10 cellular contexts compared by ENCODE assay signal in the genomic region with DNA sequence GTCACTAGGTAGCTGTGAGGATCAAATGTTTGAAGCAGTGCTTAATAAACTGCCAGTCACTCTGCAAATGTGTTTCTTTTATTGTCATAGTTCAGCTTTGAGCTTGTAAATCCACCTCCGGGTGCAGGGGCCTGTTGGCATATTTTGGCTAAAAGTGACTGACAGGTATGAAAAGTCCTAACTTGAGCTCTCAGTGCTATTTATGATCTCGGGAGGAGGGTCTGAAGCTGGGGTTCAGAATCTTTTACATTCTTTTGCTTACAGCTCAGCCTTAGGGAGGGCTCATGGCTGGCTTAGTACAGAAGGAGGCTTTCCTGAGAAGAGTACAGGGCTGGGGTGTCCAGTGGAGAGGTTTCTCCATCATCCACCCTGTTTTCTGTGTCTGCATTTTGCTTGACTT. TPM values are rescaled to one million over a fixed set of nuclear protein-coding genes. Genes with fewer than 3 reads are reported as not detected.
DNase-seq lines count a peak whose midpoint lies in the region; ATAC-seq and TF ChIP-seq lines count a peak whose summit lies in the region.
"Had no signal": no experiment of that assay in that cellular context is flagged by ENCODE, and none has a peak within 500 bp of the region (broad histone marks: within the 10 kb centered on the region; RNA-seq: fewer than 3 reads in every experiment).

No MANE protein-coding gene starts in this region.

- no peak overlapping the region for H3K9ac ChIP-seq in mesendoderm (ENCODE audit: low read length)

- no peak overlapping the region for H4K5ac ChIP-seq in mesendoderm (ENCODE audit: low read length)

- peaks cover 4% of the 10 kb centered on the region for H3K4me1 ChIP-seq in mesendoderm (ENCODE audit: control insufficient read depth, low read depth, low read length)
- no peaks in the 10 kb centered on the region for H3K4me1 ChIP-seq in aorta (ENCODE audit: control insufficient read depth in 1 of 2, insufficient read depth in 2 of 2, low read length in 2 of 2)

- no peak overlapping the region for H2BK5ac ChIP-seq in mesendoderm (ENCODE audit: low read length)

- H3K4me2 ChIP-seq in mesendoderm (ENCODE audit: low read length), result no peak overlapping the region

- no peak for ATAC-seq in CD4-positive, alpha-beta T cell (ENCODE audit: poor library complexity)
- no peak for ATAC-seq in aorta (ENCODE audit: low FRiP score)
- no peak for ATAC-seq in HG03196 (IDR thresholded peaks at IDR 0.05; ENCODE audit: unreplicated experiment)

- no peak overlapping the region for H2AK5ac ChIP-seq in mesendoderm (ENCODE audit: low read length)

- H3K27me3 ChIP-seq in CD4-positive, alpha-beta T cell (ENCODE audit: control insufficient read depth, insufficient read depth, low read length), result no peaks in the 10 kb centered on the region
- H3K27me3 ChIP-seq in mesendoderm (ENCODE audit: insufficient read depth, low read length, poor library complexity) (no peaks in the 10 kb centered on the region), aorta (ENCODE audit: control insufficient read depth in 1 of 2, insufficient read depth in 2 of 2, low read length in 1 of 2) (no peaks in the 10 kb centered on the region)

- WGBS in mesendoderm (ENCODE audit: extremely low coverage, insufficient coverage, low lambda C conversion rate), result no CpG with 5 or more reads among the region's 2 CpGs
- WGBS in aorta, 2 donors, result 72 to 76% methylated on average over 2 of the region's 2 CpGs

- H2BK120ac ChIP-seq in mesendoderm (ENCODE audit: low read depth, low read length), result no peak overlapping the region

- no peak overlapping the region for H4K8ac ChIP-seq in mesendoderm (ENCODE audit: low read depth, low read length)

- H3K18ac ChIP-seq in mesendoderm (ENCODE audit: low read length), result no peak overlapping the region

- H3K4me3 ChIP-seq in mesendoderm (ENCODE audit: low read length) (no peak overlapping the region), aorta (ENCODE audit: low read length in 2 of 2) (no peak overlapping the region)

- POLR2A ChIA-PET in CD4-positive, alpha-beta T cell (lab: Charles Lee), result interaction anchor here (3.8 kb wide), 1 partner anchor 53 kb away, joined by 46 read pairs; a partner anchor contains a TSS

- H3K4me1 Mint-ChIP-seq in CD4-positive, alpha-beta T cell (ENCODE audit: low read depth), result peaks cover 37% of the 10 kb centered on the region
- peaks cover 67% of the 10 kb centered on the region for H3K4me1 Mint-ChIP-seq in activated T-helper 1 cell treated with anti-CD3 and anti-CD28 coated beads, Interleukin-12 subunit alpha, Interleukin-12 subunit beta, Interleukin-2, Interleukin-4 antibody, amounts not matched to agents 30 ng/mL and 10 ng/mL and 1 ng/mL, durations not matched to agents 14 hours and 24 hours and 36 hours (ENCODE audit: low read depth)

- H3K9me3 Mint-ChIP-seq in CD4-positive, alpha-beta T cell, result no peaks in the 10 kb centered on the region
- H3K9me3 Mint-ChIP-seq in activated T-helper 1 cell treated with anti-CD3 and anti-CD28 coated beads, Interleukin-12 subunit alpha, Interleukin-12 subunit beta, Interleukin-2, Interleukin-4 antibody, amounts not matched to agents 30 ng/mL and 10 ng/mL and 1 ng/mL, durations not matched to agents 14 hours and 24 hours and 36 hours, result no peaks in the 10 kb centered on the region

- no peak for TF ChIP-seq CTCF in CD4-positive, alpha-beta T cell (IDR thresholded peaks at IDR 0.05)
- no peak for TF ChIP-seq CTCF in GM20000 (IDR thresholded peaks at IDR 0.05; ENCODE audit: extremely low read depth, missing control alignments)

- H3K4me3 Mint-ChIP-seq in CD4-positive, alpha-beta T cell, result peak overlapping the region; percentile 82
- H3K4me3 Mint-ChIP-seq in activated T-helper 1 cell treated with anti-CD3 and anti-CD28 coated beads, Interleukin-12 subunit alpha, Interleukin-12 subunit beta, Interleukin-2, Interleukin-4 antibody, amounts not matched to agents 30 ng/mL and 10 ng/mL and 1 ng/mL, durations not matched to agents 14 hours and 24 hours and 36 hours, result peak overlapping the region; percentile 91

- peak overlapping the region; percentile 7 for H3K56ac ChIP-seq in mesendoderm (ENCODE audit: low read length)

- H3K23ac ChIP-seq in mesendoderm (ENCODE audit: low read length), result no peak overlapping the region

- peaks cover 2% of the 10 kb centered on the region for H3K79me1 ChIP-seq in mesendoderm (ENCODE audit: low read length)

- H3K4ac ChIP-seq in mesendoderm (ENCODE audit: low read depth, low read length), result no peak overlapping the region

- peaks cover 17% of the 10 kb centered on the region for H3K36me3 Mint-ChIP-seq in CD4-positive, alpha-beta T cell (ENCODE audit: low read depth)
- H3K36me3 Mint-ChIP-seq in activated T-helper 1 cell treated with anti-CD3 and anti-CD28 coated beads, Interleukin-12 subunit alpha, Interleukin-12 subunit beta, Interleukin-2, Interleukin-4 antibody, amounts not matched to agents 30 ng/mL and 10 ng/mL and 1 ng/mL, durations not matched to agents 14 hours and 24 hours and 36 hours (ENCODE audit: low read depth), result peaks cover 28% of the 10 kb centered on the region

- H3K27ac Mint-ChIP-seq in CD4-positive, alpha-beta T cell, result peak overlapping the region; percentile 73
- H3K27ac Mint-ChIP-seq in activated T-helper 1 cell treated with anti-CD3 and anti-CD28 coated beads, Interleukin-12 subunit alpha, Interleukin-12 subunit beta, Interleukin-2, Interleukin-4 antibody, amounts not matched to agents 30 ng/mL and 10 ng/mL and 1 ng/mL, durations not matched to agents 14 hours and 24 hours and 36 hours, result peak overlapping the region; percentile 83

- no peaks in the 10 kb centered on the region for H3K9me3 ChIP-seq in CD4-positive, alpha-beta T cell (ENCODE audit: control insufficient read depth, low read length)
- no peaks in the 10 kb centered on the region for H3K9me3 ChIP-seq in aorta (ENCODE audit: control insufficient read depth, low read length)

- H2BK15ac ChIP-seq in mesendoderm (replicated peaks; ENCODE audit: low read depth), result no peak overlapping the region

- no peak for DNase-seq in CD4-positive, alpha-beta T cell
- peak; percentile 49 for DNase-seq in GM20000 (ENCODE audit: low spot score)
- DNase-seq in activated T-helper 1 cell treated with anti-CD3 and anti-CD28 coated beads, Interleukin-12 subunit alpha, Interleukin-12 subunit beta, Interleukin-2, Interleukin-4 antibody, amounts not matched to agents 30 ng/mL and 10 ng/mL and 1 ng/mL, durations not matched to agents 14 hours and 24 hours and 36 hours (ENCODE audit: low spot score), result no peak
- no peak for DNase-seq in mesendoderm
- no peak for DNase-seq in COLO668 (lab: John Stamatoyannopoulos, UW; ENCODE audit: unreplicated experiment)
- DNase-seq in HuH-7.5 (ENCODE audit: low spot score), result no peak
- DNase-seq in aorta, result no peak
- DNase-seq: NCI-H510A treated with DMSO at 0.1 percent for 48 hours had no signal

- no peaks in the 10 kb centered on the region for H3K36me3 ChIP-seq in mesendoderm (ENCODE audit: control insufficient read depth, insufficient read depth, low read length)
- no peaks in the 10 kb centered on the region for H3K36me3 ChIP-seq in aorta (ENCODE audit: control insufficient read depth in 1 of 2, insufficient read depth in 2 of 2, low read length in 1 of 2)

- CTCF ChIA-PET in CD4-positive, alpha-beta T cell (lab: Charles Lee), result interaction anchor here (0.8 kb wide), 1 partner anchor 31 kb away, joined by 4 read pairs; no protein-coding TSS in a partner anchor

- no peaks in the 10 kb centered on the region for H3K27me3 Mint-ChIP-seq in CD4-positive, alpha-beta T cell
- peaks cover 12% of the 10 kb centered on the region for H3K27me3 Mint-ChIP-seq in activated T-helper 1 cell treated with anti-CD3 and anti-CD28 coated beads, Interleukin-12 subunit alpha, Interleukin-12 subunit beta, Interleukin-2, Interleukin-4 antibody, amounts not matched to agents 30 ng/mL and 10 ng/mL and 1 ng/mL, durations not matched to agents 14 hours and 24 hours and 36 hours (ENCODE audit: insufficient read depth)

- no peak overlapping the region for H3K27ac ChIP-seq in CD4-positive, alpha-beta T cell (ENCODE audit: low read depth, low read length)
- H3K27ac ChIP-seq in mesendoderm (ENCODE audit: low read depth, low read length) (no peak overlapping the region), aorta (ENCODE audit: low read depth in 1 of 2, low read length in 2 of 2) (no peak overlapping the region)
- H3K27ac ChIP-seq: C4-2B had no signal

- no peaks in the 10 kb centered on the region for H3K79me2 ChIP-seq in mesendoderm (ENCODE audit: control insufficient read depth, insufficient read depth, low read length)

- intact Hi-C loops in CD4-positive, alpha-beta T cell (cut with DNase I, micrococcal nuclease), result loop anchor here (2.0 to 5.0 kb wide), 2 partner anchors 52 to 1878 kb away; a partner anchor contains a TSS
- intact Hi-C loops in activated T-helper 1 cell treated with anti-CD3 and anti-CD28 coated beads, Interleukin-12 subunit alpha, Interleukin-12 subunit beta, Interleukin-2, Interleukin-4 antibody, amounts not matched to agents 30 ng/mL and 10 ng/mL and 1 ng/mL, durations not matched to agents 14 hours and 24 hours and 36 hours (cut with micrococcal nuclease), result loop anchor here (2.0 to 5.0 kb wide), 2 partner anchors 30 to 1487 kb away; a partner anchor contains a TSS
- intact Hi-C loops in aorta (cut with DNase I), result no loop called here

RNA-seq across cellular contexts. Expression of a gene that starts 1.5 kb away (rescaled TPM):
- total RNA-seq in CD4-positive, alpha-beta T cell, result under 1 TPM; 0.70 to 0.85 TPM
- total RNA-seq in activated T-helper 1 cell treated with anti-CD3 and anti-CD28 coated beads, Interleukin-12 subunit alpha, Interleukin-12 subunit beta, Interleukin-2, Interleukin-4 antibody, amounts not matched to agents 30 ng/mL and 10 ng/mL and 1 ng/mL, durations not matched to agents 14 hours and 24 hours and 36 hours, result 23.4 and 23.5 TPM in 2 replicates
- 6.7 TPM for polyA plus RNA-seq in mesendoderm (2013, experiment 1 of 2)
- 6.5 TPM for polyA plus RNA-seq in mesendoderm (2013, experiment 2 of 2)
- total RNA-seq in aorta, result 1 to 10 TPM; 1.5 to 2.6 TPM
- under 1 TPM; 0.36 to 0.63 TPM for polyA plus RNA-seq in aorta

RNA-seq across cellular contexts. Expression of a gene that starts 53.0 kb away (rescaled TPM):
- total RNA-seq in CD4-positive, alpha-beta T cell, result 10 to 100 TPM; 61.6 to 67.0 TPM
- 43.8 and 44.5 TPM in 2 replicates for total RNA-seq in activated T-helper 1 cell treated with anti-CD3 and anti-CD28 coated beads, Interleukin-12 subunit alpha, Interleukin-12 subunit beta, Interleukin-2, Interleukin-4 antibody, amounts not matched to agents 30 ng/mL and 10 ng/mL and 1 ng/mL, durations not matched to agents 14 hours and 24 hours and 36 hours
- polyA plus RNA-seq in mesendoderm (2013, experiment 1 of 2), result 20.0 TPM
- 19.1 TPM for polyA plus RNA-seq in mesendoderm (2013, experiment 2 of 2)
- 10 to 100 TPM; 20.5 to 35.6 TPM for total RNA-seq in aorta
- polyA plus RNA-seq in aorta, result 10 to 100 TPM; 14.7 to 18.0 TPM

RNA-seq across cellular contexts. Expression of a gene that starts 53.1 kb away (rescaled TPM):
- total RNA-seq in CD4-positive, alpha-beta T cell, result 10 to 100 TPM; 25.8 to 27.2 TPM
- total RNA-seq in activated T-helper 1 cell treated with anti-CD3 and anti-CD28 coated beads, Interleukin-12 subunit alpha, Interleukin-12 subunit beta, Interleukin-2, Interleukin-4 antibody, amounts not matched to agents 30 ng/mL and 10 ng/mL and 1 ng/mL, durations not matched to agents 14 hours and 24 hours and 36 hours, result 29.2 and 34.8 TPM in 2 replicates
- 17.7 TPM for polyA plus RNA-seq in mesendoderm (2013, experiment 1 of 2)
- polyA plus RNA-seq in mesendoderm (2013, experiment 2 of 2), result 18.1 TPM
- total RNA-seq in aorta, result 10 to 100 TPM; 13.0 to 18.4 TPM
- polyA plus RNA-seq in aorta, result 1 to 10 TPM; 3.6 to 6.4 TPM

Comparison
In these comparisons a context has a peak if more than half of its experiments do, and no peak if none do; other contexts are left out.
1. intact Hi-C loops: an anchor here in CD4-positive, alpha-beta T cell (2.0 to 5.0 kb wide) and activated T-helper 1 cell treated with anti-CD3 and anti-CD28 coated beads, Interleukin-12 subunit alpha, Interleukin-12 subunit beta, Interleukin-2, Interleukin-4 antibody, amounts not matched to agents 30 ng/mL and 10 ng/mL and 1 ng/mL, durations not matched to agents 14 hours and 24 hours and 36 hours (2.0 to 5.0 kb wide); none called in aorta.